In the genomic region with DNA sequence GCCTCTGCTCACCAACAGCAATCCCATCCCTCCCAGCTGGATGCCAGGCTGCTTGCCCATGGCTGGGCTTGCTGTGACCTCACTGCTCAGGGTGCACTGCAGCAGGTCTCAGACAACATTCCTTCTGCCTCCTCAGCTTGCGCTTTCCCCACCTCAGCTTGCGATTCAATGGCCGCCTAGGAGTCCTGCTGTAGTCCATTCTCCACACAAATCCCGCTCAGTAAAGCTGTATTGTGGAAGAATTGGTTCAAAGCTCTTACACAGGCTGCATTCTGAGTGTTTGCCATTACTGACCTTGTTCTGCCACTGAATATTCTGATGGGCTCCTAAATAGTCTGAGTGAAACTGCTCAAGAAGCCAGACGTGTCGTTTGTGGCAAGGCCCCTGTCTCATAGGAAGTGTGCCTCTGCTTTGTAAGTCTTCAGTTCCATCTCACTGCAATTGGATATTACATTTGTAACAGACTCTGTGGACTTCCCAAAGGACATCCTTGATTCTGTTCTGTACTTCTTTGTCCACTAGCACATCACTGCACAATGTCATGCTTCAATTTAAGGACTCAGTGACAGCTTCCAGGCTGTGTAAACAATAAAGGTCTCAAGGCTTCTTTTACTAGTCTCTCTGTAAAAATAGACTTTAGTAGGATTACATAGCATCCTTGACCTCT, we compare ENCODE assay signal across 13 cellular contexts. TPM values are rescaled to one million over a fixed set of nuclear protein-coding genes. Genes with fewer than 3 reads are reported as not detected.
A peak's percentile ranks its signal among the peaks of the same experiment; 100 is the strongest.
DNase-seq lines count a peak whose midpoint lies in the region; ATAC-seq and TF ChIP-seq lines count a peak whose summit lies in the region.
"Had no signal": no experiment of that assay in that cellular context is flagged by ENCODE, and none has a peak within 500 bp of the region (broad histone marks: within the 10 kb centered on the region; RNA-seq: fewer than 3 reads in every experiment).

No MANE protein-coding gene starts in this region.

- no peaks in the 10 kb centered on the region for H3K9me3 ChIP-seq in CD8-positive, alpha-beta T cell (ENCODE audit: low read length)
- H3K9me3 ChIP-seq in muscle layer of colon (ENCODE audit: low read length) = no peaks in the 10 kb centered on the region
- no peaks in the 10 kb centered on the region for H3K9me3 ChIP-seq in CD8-positive, alpha-beta memory T cell (ENCODE audit: low read length)

- H3K27ac ChIP-seq in CD8-positive, alpha-beta T cell (ENCODE audit: low read depth, low read length) = no peak overlapping the region
- peak overlapping the region; percentile 32 for H3K27ac ChIP-seq in muscle layer of colon (ENCODE audit: low read depth, low read length)
- H3K27ac ChIP-seq in CD8-positive, alpha-beta memory T cell (ENCODE audit: low read depth, low read length) = no peak overlapping the region

- no peak for TF ChIP-seq CTCF in CD8-positive, alpha-beta T cell (IDR thresholded peaks at IDR 0.05)
- no peak for TF ChIP-seq CTCF in chondrocyte (IDR thresholded peaks at IDR 0.05)

- no peak overlapping the region for H3K4me3 Mint-ChIP-seq in CD8-positive, alpha-beta T cell
- H3K4me3 Mint-ChIP-seq in chondrocyte (ENCODE audit: unreplicated experiment) = peak overlapping the region; percentile 13
- H3K4me3 Mint-ChIP-seq in CD8-positive, alpha-beta memory T cell = no peak overlapping the region
- H3K4me3 Mint-ChIP-seq: T-helper 2 cell treated with Interferon-gamma antibody and Interleukin-4, amounts not matched to agents 5 μg/mL and 100 μg/mL, for 36 hours had no signal

- H3K4me1 Mint-ChIP-seq in CD8-positive, alpha-beta T cell (ENCODE audit: low read depth) = peaks cover 16% of the 10 kb centered on the region
- peaks cover 30% of the 10 kb centered on the region for H3K4me1 Mint-ChIP-seq in chondrocyte (ENCODE audit: low read depth)
- H3K4me1 Mint-ChIP-seq in CD8-positive, alpha-beta memory T cell = peaks cover 7 to 33% (median 21%) of the 10 kb centered on the region in 3 donors

- peaks cover 3% of the 10 kb centered on the region for H3K36me3 Mint-ChIP-seq in CD8-positive, alpha-beta T cell
- H3K36me3 Mint-ChIP-seq in chondrocyte (ENCODE audit: low read depth) = peaks cover 7% of the 10 kb centered on the region
- H3K36me3 Mint-ChIP-seq in CD8-positive, alpha-beta memory T cell = peaks cover 0 to 6% (median 4%) of the 10 kb centered on the region in 3 donors

- H3K4me1 ChIP-seq in CD8-positive, alpha-beta T cell (ENCODE audit: insufficient read depth, low read length) = no peaks in the 10 kb centered on the region
- peaks cover 21% of the 10 kb centered on the region for H3K4me1 ChIP-seq in muscle layer of colon (ENCODE audit: insufficient read depth, low read length)
- H3K4me1 ChIP-seq in CD8-positive, alpha-beta memory T cell (ENCODE audit: insufficient read depth, low read length) = no peaks in the 10 kb centered on the region

- POLR2A ChIA-PET in CD8-positive, alpha-beta T cell (lab: Charles Lee) = no interaction called here
- POLR2A ChIA-PET in CD8-positive, alpha-beta memory T cell (lab: Charles Lee) = no interaction called here

- H3K27me3 ChIP-seq in CD8-positive, alpha-beta T cell (ENCODE audit: insufficient read depth, low read length) = no peaks in the 10 kb centered on the region
- H3K27me3 ChIP-seq in muscle layer of colon (ENCODE audit: control insufficient read depth in 1 of 2, insufficient read depth in 2 of 2, low read length in 2 of 2) = no peaks in the 10 kb centered on the region
- no peaks in the 10 kb centered on the region for H3K27me3 ChIP-seq in CD8-positive, alpha-beta memory T cell (ENCODE audit: insufficient read depth, low read length, poor library complexity, severe bottlenecking)

- peak overlapping the region; percentile 6 for H3K9ac ChIP-seq in muscle layer of colon (ENCODE audit: low read length)

- H3K4me3 ChIP-seq in CD8-positive, alpha-beta T cell (ENCODE audit: low read depth, low read length) = no peak overlapping the region
- H3K4me3 ChIP-seq in muscle layer of colon (ENCODE audit: low read depth in 1 of 2, low read length in 2 of 2) = peak overlapping the region in 1 of 2 donors; percentile 12
- no peak overlapping the region for H3K4me3 ChIP-seq in CD8-positive, alpha-beta memory T cell (ENCODE audit: low read length)

- CTCF ChIA-PET in CD8-positive, alpha-beta T cell (lab: Charles Lee) = interaction anchor here (0.5 kb wide), 1 partner anchor 236 kb away, joined by 3 read pairs; no protein-coding TSS in a partner anchor
- CTCF ChIA-PET in CD8-positive, alpha-beta memory T cell (lab: Charles Lee) = no interaction called here

- no peak for DNase-seq in CD8-positive, alpha-beta T cell
- DNase-seq in chondrocyte (ENCODE audit: low spot score) (no peak), GOT3 (lab: John Stamatoyannopoulos, UW) (no peak), occipital lobe (lab: John Stamatoyannopoulos, UW) (no peak)
- DNase-seq in CD8-positive, alpha-beta memory T cell = no peak
- no peak for DNase-seq in NK-92 treated with Interleukin-12 subunit alpha and Interleukin-12 subunit beta, amount 100 ng/mL, for 24 hours (lab: John Stamatoyannopoulos, UW)
- DNase-seq: DMS79, HCEC 1CT, NCI-H1048 had no signal

- H3K36me3 ChIP-seq in CD8-positive, alpha-beta T cell (ENCODE audit: insufficient read depth, low read length) = no peaks in the 10 kb centered on the region
- peaks cover 6% of the 10 kb centered on the region for H3K36me3 ChIP-seq in muscle layer of colon (ENCODE audit: insufficient read depth, low read length)
- no peaks in the 10 kb centered on the region for H3K36me3 ChIP-seq in CD8-positive, alpha-beta memory T cell (ENCODE audit: insufficient read depth, low read length)

- peak overlapping the region; percentile 20 for H3K27ac Mint-ChIP-seq in CD8-positive, alpha-beta T cell
- peak overlapping the region; percentile 83 for H3K27ac Mint-ChIP-seq in chondrocyte (ENCODE audit: unreplicated experiment)
- peak overlapping the region in 3 of 8 donors; percentile 17 to 74 (median 24) for H3K27ac Mint-ChIP-seq in CD8-positive, alpha-beta memory T cell
- H3K27ac Mint-ChIP-seq: activated naive CD4-positive, alpha-beta T cell treated with anti-CD3 and anti-CD28 coated beads, Interleukin-2, amount 50 U/mL, for 72 hours; T-helper 2 cell treated with Interferon-gamma antibody and Interleukin-4, amounts not matched to agents 5 μg/mL and 100 μg/mL, for 36 hours had no signal

- intact Hi-C loops in CD8-positive, alpha-beta T cell (cut with DNase I, micrococcal nuclease) = loop anchor here in 1 of 2 experiments (5.0 to 10.0 kb wide), 2 partner anchors 205 to 317 kb away; no protein-coding TSS in a partner anchor

- no peaks in the 10 kb centered on the region for H3K9me3 Mint-ChIP-seq in CD8-positive, alpha-beta T cell
- no peaks in the 10 kb centered on the region for H3K9me3 Mint-ChIP-seq in chondrocyte (ENCODE audit: low read depth)
- no peaks in the 10 kb centered on the region for H3K9me3 Mint-ChIP-seq in CD8-positive, alpha-beta memory T cell
- H3K9me3 Mint-ChIP-seq: T-helper 2 cell treated with Interferon-gamma antibody and Interleukin-4, amounts not matched to agents 5 μg/mL and 100 μg/mL, for 36 hours had no signal

- ATAC-seq in CD8-positive, alpha-beta T cell = no peak
- ATAC-seq in HG02678 (IDR thresholded peaks at IDR 0.05; ENCODE audit: unreplicated experiment) = peak; percentile 72
- ATAC-seq: activated naive CD4-positive, alpha-beta T cell treated with anti-CD3 and anti-CD28 coated beads, Interleukin-2, amount 50 U/mL, for 72 hours had no signal

- H3K27me3 Mint-ChIP-seq in CD8-positive, alpha-beta T cell (ENCODE audit: low read depth) = no peaks in the 10 kb centered on the region
- H3K27me3 Mint-ChIP-seq in chondrocyte (ENCODE audit: low read depth) = no peaks in the 10 kb centered on the region
- no peaks in the 10 kb centered on the region for H3K27me3 Mint-ChIP-seq in CD8-positive, alpha-beta memory T cell

RNA-seq across cellular contexts. Expression of a gene that starts 49.8 kb away (rescaled TPM):
- 1 to 10 TPM; 2.4 to 2.5 TPM for total RNA-seq in CD8-positive, alpha-beta T cell
- 35.8 to 36.2 TPM (median 36.0 TPM) in 3 replicates for total RNA-seq in chondrocyte
- 10 to 100 TPM; 11.0 to 16.5 TPM for total RNA-seq in CD8-positive, alpha-beta memory T cell
- 5.6 TPM for polyA plus RNA-seq in CD8-positive, alpha-beta memory T cell
- total RNA-seq in occipital lobe = 76.3 TPM
